In the genomic region with DNA sequence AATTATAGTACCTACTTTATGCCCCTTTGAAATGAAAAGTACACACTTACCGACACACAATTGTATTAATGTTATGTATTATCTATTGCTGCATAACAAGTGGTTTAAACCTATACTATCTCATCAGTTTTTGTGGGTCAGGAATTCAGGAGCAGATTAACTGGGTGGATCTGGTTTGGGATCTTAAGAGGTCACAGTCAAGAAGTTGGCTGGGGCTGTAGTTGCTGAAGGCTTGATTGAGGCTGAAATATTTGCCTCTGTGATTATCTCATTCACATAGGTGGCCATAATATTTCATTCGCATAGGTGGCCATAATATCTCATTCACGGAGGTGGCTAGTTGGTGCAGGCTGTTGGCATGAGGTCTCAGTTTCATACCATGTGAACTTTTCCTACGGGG, we compare ENCODE assay signal across 2 cellular contexts.
TF ChIP-seq lines count a peak whose summit lies in the region.

No MANE protein-coding gene starts in this region.

TF ChIP-seq in HEK293, 187 proteins besides CTCF, POLR2A, EP300 and RAD21:
- TF ChIP-seq ZNF555 (tag by site-specific recombination; conservative IDR thresholded peaks at IDR 0.05) = no peak
- peak; percentile 30; the same call in 1 of the 2 replicates for TF ChIP-seq ZNF335 (tag by site-specific recombination; conservative IDR thresholded peaks at IDR 0.05)

TF ChIP-seq in GM12878, 131 proteins besides CTCF, POLR2A, EP300 and RAD21:
- TF ChIP-seq HDAC6 (IDR thresholded peaks at IDR 0.05; ENCODE audit: unreplicated experiment) = no peak
- TF ChIP-seq POLR2AphosphoS5 (IDR thresholded peaks at IDR 0.05; ENCODE audit: low read length) = no peak
- TF ChIP-seq BCL11A (IDR thresholded peaks at IDR 0.05; ENCODE audit: low read depth, low read length) = no peak
- TF ChIP-seq ZNF207 (IDR thresholded peaks at IDR 0.05; ENCODE audit: borderline replicate concordance) = no peak
